Comparison of ENCODE assay signal across 8 cellular contexts in the genomic region with DNA sequence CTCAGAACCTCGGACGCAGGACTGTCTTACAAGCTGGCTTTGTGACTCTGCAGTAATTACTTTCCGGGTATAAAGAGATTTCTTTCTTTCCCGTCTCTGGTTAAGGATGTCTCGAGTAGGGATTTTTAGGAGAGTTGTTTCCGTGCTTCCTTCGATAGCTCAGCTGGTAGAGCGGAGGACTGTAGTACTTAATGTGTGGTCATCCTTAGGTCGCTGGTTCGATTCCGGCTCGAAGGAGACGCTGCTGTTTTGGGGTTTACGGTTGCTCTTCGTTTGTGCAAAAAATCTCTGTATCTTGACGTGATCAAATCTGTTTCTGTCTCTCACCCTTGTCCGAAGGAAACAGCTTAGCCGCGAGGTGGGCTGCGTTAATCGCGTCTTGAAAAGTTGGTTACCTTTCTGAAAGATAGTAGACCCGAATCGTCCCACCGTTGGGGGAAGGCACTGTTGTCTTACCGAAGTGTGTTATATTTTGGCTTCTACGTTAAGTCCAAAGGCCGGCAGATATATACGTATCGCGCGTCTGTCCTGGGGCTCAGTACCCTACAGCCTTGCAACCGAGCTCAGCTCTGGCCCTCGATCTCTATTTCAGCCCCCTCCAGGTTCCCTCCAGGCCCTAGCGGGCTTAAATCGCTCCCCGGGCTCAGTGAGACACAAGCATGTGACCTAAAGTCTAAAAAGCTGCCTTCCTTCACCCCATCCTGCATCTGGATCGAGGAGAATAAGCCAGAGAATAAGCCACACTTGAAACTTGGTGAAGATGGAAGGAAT. TPM values are rescaled to one million over a fixed set of nuclear protein-coding genes. Genes with fewer than 3 reads are reported as not detected.
DNase-seq lines count a peak whose midpoint lies in the region; ATAC-seq and TF ChIP-seq lines count a peak whose summit lies in the region.

No MANE protein-coding gene starts in this region.

- no peak for TF ChIP-seq CTCF in lung (IDR thresholded peaks at IDR 0.05; ENCODE audit: control extremely low read depth, extremely low read depth)

- no peaks in the 10 kb centered on the region for H3K36me3 ChIP-seq in lung (ENCODE audit: control insufficient read depth in 2 of 2, insufficient read depth in 2 of 2, low read length in 2 of 2)

- ATAC-seq in HG03060 (IDR thresholded peaks at IDR 0.05; ENCODE audit: low read depth, unreplicated experiment): peak; percentile 28
- ATAC-seq in lung (ENCODE audit: insufficient read depth, low FRiP score): peak; percentile 60

- WGBS in lung, 2 donors: 0 to 1% methylated on average over 38 of the region's 38 CpGs

- H3K27me3 ChIP-seq in lung (ENCODE audit: control insufficient read depth, insufficient read depth): no peaks in the 10 kb centered on the region

- H3K9me3 ChIP-seq in lung (ENCODE audit: control insufficient read depth in 2 of 2, insufficient read depth in 1 of 2, low read length in 1 of 2): no peaks in the 10 kb centered on the region

- peaks cover 7 to 9% of the 10 kb centered on the region in 2 donors for H3K4me1 ChIP-seq in lung (ENCODE audit: control insufficient read depth in 2 of 2, insufficient read depth in 2 of 2, low read length in 2 of 2)

- DNase-seq in activated gamma-delta T cell treated with Interleukin-2 at 50 U/mL for 16 hours (peak; percentile 68), activated gamma-delta T cell (lab: John Stamatoyannopoulos, UW) (no peak), NCI-H524 (lab: John Stamatoyannopoulos, UW) (peak; percentile 91 to 98), lung (ENCODE audit: low spot score) (peak; percentile 76)
- DNase-seq in activated CD4-positive, alpha-beta T cell treated with anti-CD3 and anti-CD28 coated beads, Interleukin-2, amount 50 U/mL, for 24 hours (ENCODE audit: low read depth in 1 of 2, low spot score in 1 of 2): peak; percentile 62 to 89
- peak; percentile 55 for DNase-seq in effector CD4-positive, alpha-beta T cell
- peak; percentile 66 to 85 (median 74) for DNase-seq in stimulated activated CD4-positive, alpha-beta T cell treated with anti-CD3 and anti-CD28 coated beads, TNF-alpha, amount 100 ng/mL, for 24 hours (ENCODE audit: low read depth in 3 of 3)

- peak overlapping the region; percentile 98 to 100 for H3K27ac ChIP-seq in lung (ENCODE audit: low read depth in 1 of 2, low read length in 1 of 2)

- peak overlapping the region; percentile 86 for H3K4me3 ChIP-seq in lung

RNA-seq across cellular contexts. Expression of a gene that starts 1.1 kb away (rescaled TPM):
- 10 to 100 TPM; 14.5 to 51.9 TPM for total RNA-seq in lung
- 10 to 100 TPM; 28.4 to 28.8 TPM for polyA plus RNA-seq in lung

RNA-seq across cellular contexts. Expression of a gene that starts 5.3 kb away (rescaled TPM):
- 10 to 100 TPM; 14.0 to 16.3 TPM for total RNA-seq in lung
- 10 to 100 TPM; 19.6 to 27.5 TPM for polyA plus RNA-seq in lung

RNA-seq across cellular contexts. Expression of a gene that starts 41.8 kb away (rescaled TPM):
- not detected for total RNA-seq in lung
- not detected for polyA plus RNA-seq in lung
